Comparison of ENCODE assay signal across 1 cellular context in genomic region chr1:94876362-94876761, GRCh38.
A peak's percentile ranks its signal among the peaks of the same experiment; 100 is the strongest.
TF ChIP-seq lines count a peak whose summit lies in the region.

No MANE protein-coding gene starts in this region.

TF ChIP-seq in SK-N-SH, 30 proteins besides CTCF, POLR2A, EP300 and RAD21 (continued from another document):
- no peak for TF ChIP-seq USF1 (IDR thresholded peaks at IDR 0.05; ENCODE audit: borderline replicate concordance, low read depth)
- peak; percentile 54; the same call in 1 of the 2 replicates for TF ChIP-seq PBX3 (IDR thresholded peaks at IDR 0.05)
- TF ChIP-seq YY1 (IDR thresholded peaks at IDR 0.05; ENCODE audit: low read depth): no peak
